In the genomic region with DNA sequence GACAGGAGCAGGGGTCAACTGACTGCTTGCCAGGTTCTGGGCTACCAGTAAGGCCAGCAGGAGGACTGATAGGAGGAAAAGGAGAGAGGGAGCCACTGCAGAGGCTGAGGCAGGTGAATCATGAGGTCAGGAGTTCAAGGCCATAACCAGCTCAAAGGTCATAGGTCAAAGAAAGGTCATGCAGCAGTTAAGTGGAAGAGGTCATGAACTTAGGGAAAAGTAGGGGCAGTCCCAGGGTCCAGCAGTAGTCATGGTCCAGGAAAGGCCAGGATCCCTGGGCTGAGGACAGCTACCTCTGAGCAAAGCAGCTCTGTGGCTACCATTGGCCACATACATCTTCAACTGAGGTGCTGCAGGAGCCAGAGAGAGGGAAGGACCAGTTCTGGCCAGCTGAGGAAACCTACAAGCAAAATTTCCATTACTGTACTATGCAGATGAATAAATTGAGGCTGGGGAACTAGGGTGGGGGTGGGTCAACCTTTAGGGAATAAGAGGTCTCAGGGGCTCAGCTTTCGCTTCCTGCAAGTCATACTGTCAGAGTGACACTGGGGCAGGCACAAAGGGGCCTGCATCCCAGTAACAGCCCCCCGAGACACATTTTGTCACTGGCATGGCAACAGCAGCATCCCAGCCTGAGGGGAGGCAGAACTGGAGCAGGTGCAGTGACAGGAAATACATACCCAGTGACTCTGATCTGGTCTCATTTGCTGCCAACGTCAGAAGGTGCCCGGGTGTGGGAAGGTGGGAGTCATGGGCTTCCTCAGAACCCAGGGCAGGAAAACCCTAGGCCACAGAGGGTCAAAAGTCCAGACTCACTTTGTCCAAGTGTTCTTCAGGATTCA, we compare ENCODE assay signal across 2 cellular contexts.
TF ChIP-seq lines count a peak whose summit lies in the region.

No MANE protein-coding gene starts in this region.

TF ChIP-seq in HepG2, 621 proteins besides CTCF, POLR2A, EP300 and RAD21 (continues in another document):
- TF ChIP-seq, protein P1, sequence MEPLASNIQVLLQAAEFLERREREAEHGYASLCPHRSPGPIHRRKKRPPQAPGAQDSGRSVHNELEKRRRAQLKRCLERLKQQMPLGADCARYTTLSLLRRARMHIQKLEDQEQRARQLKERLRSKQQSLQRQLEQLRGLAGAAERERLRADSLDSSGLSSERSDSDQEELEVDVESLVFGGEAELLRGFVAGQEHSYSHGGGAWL (CRISPR knock-in tag; IDR thresholded peaks at IDR 0.05) = no peak
- TF ChIP-seq RXRA (CRISPR knock-in tag; IDR thresholded peaks at IDR 0.05) (peak; percentile 65), ATF7 (IDR thresholded peaks at IDR 0.05) (no peak), ATF7 (CRISPR knock-in tag; IDR thresholded peaks at IDR 0.05) (no peak), ZMYM3 (CRISPR knock-in tag; IDR thresholded peaks at IDR 0.05) (no peak), NRL (CRISPR knock-in tag; IDR thresholded peaks at IDR 0.05; ENCODE audit: borderline replicate concordance) (no peak), ETV5 (CRISPR knock-in tag; IDR thresholded peaks at IDR 0.05; ENCODE audit: borderline replicate concordance) (no peak), FOXM1 (CRISPR knock-in tag; IDR thresholded peaks at IDR 0.05) (no peak), RCOR2 (CRISPR knock-in tag; IDR thresholded peaks at IDR 0.05) (no peak), ZBTB20 (CRISPR knock-in tag; IDR thresholded peaks at IDR 0.05; ENCODE audit: borderline replicate concordance, low read depth) (no peak), MIXL1 (CRISPR knock-in tag; IDR thresholded peaks at IDR 0.05) (no peak), PAWR (CRISPR knock-in tag; IDR thresholded peaks at IDR 0.05; ENCODE audit: borderline replicate concordance) (no peak), HHEX (CRISPR knock-in tag; IDR thresholded peaks at IDR 0.05) (no peak), HCFC1 (IDR thresholded peaks at IDR 0.05; ENCODE audit: low read depth, low read length) (no peak), RXRB (CRISPR knock-in tag; IDR thresholded peaks at IDR 0.05; ENCODE audit: borderline replicate concordance) (peak; percentile 30; the same call in 1 of the 2 replicates), ZNF776 (CRISPR knock-in tag; IDR thresholded peaks at IDR 0.05) (no peak), NR2F6 (IDR thresholded peaks at IDR 0.05) (peak; percentile 89), NR2F6 (CRISPR knock-in tag; IDR thresholded peaks at IDR 0.05) (peak; percentile 85), ZBTB1 (CRISPR knock-in tag; IDR thresholded peaks at IDR 0.05; ENCODE audit: borderline replicate concordance) (no peak), ZNF12 (CRISPR knock-in tag; IDR thresholded peaks at IDR 0.05) (no peak), KLF11 (CRISPR knock-in tag; IDR thresholded peaks at IDR 0.05) (no peak), NFKBIZ (CRISPR knock-in tag; IDR thresholded peaks at IDR 0.05) (no peak), NR2F2 (IDR thresholded peaks at IDR 0.05; ENCODE audit: borderline replicate concordance, low read depth) (peak; percentile 64)
- TF ChIP-seq, protein P2, sequence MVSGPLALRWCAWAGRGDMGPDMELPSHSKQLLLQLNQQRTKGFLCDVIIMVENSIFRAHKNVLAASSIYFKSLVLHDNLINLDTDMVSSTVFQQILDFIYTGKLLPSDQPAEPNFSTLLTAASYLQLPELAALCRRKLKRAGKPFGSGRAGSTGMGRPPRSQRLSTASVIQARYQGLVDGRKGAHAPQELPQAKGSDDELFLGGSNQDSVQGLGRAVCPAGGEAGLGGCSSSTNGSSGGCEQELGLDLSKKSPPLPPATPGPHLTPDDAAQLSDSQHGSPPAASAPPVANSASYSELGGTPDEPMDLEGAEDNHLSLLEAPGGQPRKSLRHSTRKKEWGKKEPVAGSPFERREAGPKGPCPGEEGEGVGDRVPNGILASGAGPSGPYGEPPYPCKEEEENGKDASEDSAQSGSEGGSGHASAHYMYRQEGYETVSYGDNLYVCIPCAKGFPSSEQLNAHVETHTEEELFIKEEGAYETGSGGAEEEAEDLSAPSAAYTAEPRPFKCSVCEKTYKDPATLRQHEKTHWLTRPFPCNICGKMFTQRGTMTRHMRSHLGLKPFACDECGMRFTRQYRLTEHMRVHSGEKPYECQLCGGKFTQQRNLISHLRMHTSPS (CRISPR knock-in tag; IDR thresholded peaks at IDR 0.05; ENCODE audit: low read depth) = no peak
- TF ChIP-seq, protein P3, sequence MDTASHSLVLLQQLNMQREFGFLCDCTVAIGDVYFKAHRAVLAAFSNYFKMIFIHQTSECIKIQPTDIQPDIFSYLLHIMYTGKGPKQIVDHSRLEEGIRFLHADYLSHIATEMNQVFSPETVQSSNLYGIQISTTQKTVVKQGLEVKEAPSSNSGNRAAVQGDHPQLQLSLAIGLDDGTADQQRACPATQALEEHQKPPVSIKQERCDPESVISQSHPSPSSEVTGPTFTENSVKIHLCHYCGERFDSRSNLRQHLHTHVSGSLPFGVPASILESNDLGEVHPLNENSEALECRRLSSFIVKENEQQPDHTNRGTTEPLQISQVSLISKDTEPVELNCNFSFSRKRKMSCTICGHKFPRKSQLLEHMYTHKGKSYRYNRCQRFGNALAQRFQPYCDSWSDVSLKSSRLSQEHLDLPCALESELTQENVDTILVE (CRISPR knock-in tag; IDR thresholded peaks at IDR 0.05) = no peak
- TF ChIP-seq, protein P4, sequence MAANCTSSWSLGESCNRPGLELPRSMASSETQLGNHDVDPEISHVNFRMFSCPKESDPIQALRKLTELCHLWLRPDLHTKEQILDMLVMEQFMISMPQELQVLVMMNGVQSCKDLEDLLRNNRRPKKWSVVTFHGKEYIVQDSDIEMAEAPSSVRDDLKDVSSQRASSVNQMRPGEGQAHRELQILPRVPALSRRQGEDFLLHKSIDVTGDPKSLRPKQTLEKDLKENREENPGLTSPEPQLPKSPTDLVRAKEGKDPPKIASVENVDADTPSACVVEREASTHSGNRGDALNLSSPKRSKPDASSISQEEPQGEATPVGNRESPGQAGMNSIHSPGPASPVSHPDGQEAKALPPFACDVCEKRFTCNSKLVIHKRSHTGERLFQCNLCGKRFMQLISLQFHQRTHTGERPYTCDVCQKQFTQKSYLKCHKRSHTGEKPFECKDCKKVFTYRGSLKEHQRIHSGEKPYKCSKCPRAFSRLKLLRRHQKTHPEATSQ (CRISPR knock-in tag; IDR thresholded peaks at IDR 0.05; ENCODE audit: borderline replicate concordance) = no peak
- TF ChIP-seq, protein P5, sequence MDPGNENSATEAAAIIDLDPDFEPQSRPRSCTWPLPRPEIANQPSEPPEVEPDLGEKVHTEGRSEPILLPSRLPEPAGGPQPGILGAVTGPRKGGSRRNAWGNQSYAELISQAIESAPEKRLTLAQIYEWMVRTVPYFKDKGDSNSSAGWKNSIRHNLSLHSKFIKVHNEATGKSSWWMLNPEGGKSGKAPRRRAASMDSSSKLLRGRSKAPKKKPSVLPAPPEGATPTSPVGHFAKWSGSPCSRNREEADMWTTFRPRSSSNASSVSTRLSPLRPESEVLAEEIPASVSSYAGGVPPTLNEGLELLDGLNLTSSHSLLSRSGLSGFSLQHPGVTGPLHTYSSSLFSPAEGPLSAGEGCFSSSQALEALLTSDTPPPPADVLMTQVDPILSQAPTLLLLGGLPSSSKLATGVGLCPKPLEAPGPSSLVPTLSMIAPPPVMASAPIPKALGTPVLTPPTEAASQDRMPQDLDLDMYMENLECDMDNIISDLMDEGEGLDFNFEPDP (CRISPR knock-in tag; conservative IDR thresholded peaks at IDR 0.05) = no peak
- TF ChIP-seq, protein P6, sequence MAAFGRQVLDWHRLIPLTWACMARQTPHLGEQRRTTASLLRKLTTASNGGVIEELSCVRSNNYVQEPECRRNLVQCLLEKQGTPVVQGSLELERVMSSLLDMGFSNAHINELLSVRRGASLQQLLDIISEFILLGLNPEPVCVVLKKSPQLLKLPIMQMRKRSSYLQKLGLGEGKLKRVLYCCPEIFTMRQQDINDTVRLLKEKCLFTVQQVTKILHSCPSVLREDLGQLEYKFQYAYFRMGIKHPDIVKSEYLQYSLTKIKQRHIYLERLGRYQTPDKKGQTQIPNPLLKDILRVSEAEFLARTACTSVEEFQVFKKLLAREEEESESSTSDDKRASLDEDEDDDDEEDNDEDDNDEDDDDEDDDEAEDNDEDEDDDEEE (CRISPR knock-in tag; IDR thresholded peaks at IDR 0.05) = no peak

TF ChIP-seq in WTC11, 78 proteins besides CTCF, POLR2A, EP300 and RAD21:
- no peak for TF ChIP-seq OVOL2 (CRISPR knock-in tag; IDR thresholded peaks at IDR 0.05; ENCODE audit: borderline replicate concordance)
- TF ChIP-seq, protein P7, sequence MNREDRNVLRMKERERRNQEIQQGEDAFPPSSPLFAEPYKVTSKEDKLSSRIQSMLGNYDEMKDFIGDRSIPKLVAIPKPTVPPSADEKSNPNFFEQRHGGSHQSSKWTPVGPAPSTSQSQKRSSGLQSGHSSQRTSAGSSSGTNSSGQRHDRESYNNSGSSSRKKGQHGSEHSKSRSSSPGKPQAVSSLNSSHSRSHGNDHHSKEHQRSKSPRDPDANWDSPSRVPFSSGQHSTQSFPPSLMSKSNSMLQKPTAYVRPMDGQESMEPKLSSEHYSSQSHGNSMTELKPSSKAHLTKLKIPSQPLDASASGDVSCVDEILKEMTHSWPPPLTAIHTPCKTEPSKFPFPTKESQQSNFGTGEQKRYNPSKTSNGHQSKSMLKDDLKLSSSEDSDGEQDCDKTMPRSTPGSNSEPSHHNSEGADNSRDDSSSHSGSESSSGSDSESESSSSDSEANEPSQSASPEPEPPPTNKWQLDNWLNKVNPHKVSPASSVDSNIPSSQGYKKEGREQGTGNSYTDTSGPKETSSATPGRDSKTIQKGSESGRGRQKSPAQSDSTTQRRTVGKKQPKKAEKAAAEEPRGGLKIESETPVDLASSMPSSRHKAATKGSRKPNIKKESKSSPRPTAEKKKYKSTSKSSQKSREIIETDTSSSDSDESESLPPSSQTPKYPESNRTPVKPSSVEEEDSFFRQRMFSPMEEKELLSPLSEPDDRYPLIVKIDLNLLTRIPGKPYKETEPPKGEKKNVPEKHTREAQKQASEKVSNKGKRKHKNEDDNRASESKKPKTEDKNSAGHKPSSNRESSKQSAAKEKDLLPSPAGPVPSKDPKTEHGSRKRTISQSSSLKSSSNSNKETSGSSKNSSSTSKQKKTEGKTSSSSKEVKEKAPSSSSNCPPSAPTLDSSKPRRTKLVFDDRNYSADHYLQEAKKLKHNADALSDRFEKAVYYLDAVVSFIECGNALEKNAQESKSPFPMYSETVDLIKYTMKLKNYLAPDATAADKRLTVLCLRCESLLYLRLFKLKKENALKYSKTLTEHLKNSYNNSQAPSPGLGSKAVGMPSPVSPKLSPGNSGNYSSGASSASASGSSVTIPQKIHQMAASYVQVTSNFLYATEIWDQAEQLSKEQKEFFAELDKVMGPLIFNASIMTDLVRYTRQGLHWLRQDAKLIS (CRISPR knock-in tag; IDR thresholded peaks at IDR 0.05; ENCODE audit: borderline replicate concordance) = no peak
- TF ChIP-seq, protein P8, sequence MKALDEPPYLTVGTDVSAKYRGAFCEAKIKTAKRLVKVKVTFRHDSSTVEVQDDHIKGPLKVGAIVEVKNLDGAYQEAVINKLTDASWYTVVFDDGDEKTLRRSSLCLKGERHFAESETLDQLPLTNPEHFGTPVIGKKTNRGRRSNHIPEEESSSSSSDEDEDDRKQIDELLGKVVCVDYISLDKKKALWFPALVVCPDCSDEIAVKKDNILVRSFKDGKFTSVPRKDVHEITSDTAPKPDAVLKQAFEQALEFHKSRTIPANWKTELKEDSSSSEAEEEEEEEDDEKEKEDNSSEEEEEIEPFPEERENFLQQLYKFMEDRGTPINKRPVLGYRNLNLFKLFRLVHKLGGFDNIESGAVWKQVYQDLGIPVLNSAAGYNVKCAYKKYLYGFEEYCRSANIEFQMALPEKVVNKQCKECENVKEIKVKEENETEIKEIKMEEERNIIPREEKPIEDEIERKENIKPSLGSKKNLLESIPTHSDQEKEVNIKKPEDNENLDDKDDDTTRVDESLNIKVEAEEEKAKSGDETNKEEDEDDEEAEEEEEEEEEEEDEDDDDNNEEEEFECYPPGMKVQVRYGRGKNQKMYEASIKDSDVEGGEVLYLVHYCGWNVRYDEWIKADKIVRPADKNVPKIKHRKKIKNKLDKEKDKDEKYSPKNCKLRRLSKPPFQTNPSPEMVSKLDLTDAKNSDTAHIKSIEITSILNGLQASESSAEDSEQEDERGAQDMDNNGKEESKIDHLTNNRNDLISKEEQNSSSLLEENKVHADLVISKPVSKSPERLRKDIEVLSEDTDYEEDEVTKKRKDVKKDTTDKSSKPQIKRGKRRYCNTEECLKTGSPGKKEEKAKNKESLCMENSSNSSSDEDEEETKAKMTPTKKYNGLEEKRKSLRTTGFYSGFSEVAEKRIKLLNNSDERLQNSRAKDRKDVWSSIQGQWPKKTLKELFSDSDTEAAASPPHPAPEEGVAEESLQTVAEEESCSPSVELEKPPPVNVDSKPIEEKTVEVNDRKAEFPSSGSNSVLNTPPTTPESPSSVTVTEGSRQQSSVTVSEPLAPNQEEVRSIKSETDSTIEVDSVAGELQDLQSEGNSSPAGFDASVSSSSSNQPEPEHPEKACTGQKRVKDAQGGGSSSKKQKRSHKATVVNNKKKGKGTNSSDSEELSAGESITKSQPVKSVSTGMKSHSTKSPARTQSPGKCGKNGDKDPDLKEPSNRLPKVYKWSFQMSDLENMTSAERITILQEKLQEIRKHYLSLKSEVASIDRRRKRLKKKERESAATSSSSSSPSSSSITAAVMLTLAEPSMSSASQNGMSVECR (CRISPR knock-in tag; IDR thresholded peaks at IDR 0.05; ENCODE audit: borderline replicate concordance) = no peak
TF ChIP-seq in WTC11: peak in this region for 0.
